Comparison of ENCODE assay signal across 1 cellular context in genomic region chr5:150787659-150788058, GRCh38.
A peak's percentile ranks its signal among the peaks of the same experiment; 100 is the strongest.
TF ChIP-seq lines count a peak whose summit lies in the region.

No MANE protein-coding gene starts in this region.

TF ChIP-seq in K562, 482 proteins besides CTCF, POLR2A, EP300 and RAD21:
- TF ChIP-seq SPI1 (IDR thresholded peaks at IDR 0.05; ENCODE audit: borderline replicate concordance, low read depth, low read length), result peak; percentile 31; the same call in 1 of the 2 replicates
- TF ChIP-seq PTBP1 (IDR thresholded peaks at IDR 0.05; ENCODE audit: low read depth, low read length), result no peak
